Comparison of ENCODE assay signal across 9 cellular contexts in the genomic region with DNA sequence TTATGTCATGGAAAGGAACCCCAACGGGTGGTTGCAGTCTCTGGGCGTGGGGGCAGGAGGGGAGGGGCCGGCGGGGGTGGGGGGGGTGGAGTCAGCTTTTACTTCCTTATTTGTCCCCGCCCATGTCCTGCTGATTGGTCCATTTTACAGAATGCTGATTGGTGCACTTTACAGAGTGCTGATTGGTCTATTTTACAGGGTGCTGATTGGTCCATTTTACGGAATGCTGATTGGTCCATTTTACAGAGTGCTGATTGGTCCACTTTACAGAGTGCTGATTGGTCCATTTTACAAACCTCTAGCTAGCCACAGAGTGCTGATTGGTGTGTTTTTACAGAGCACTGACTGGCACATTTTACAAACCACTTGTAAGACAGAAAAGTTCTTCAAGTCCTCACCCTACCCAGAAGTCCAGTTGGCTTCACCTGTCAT. TPM values are rescaled to one million over a fixed set of nuclear protein-coding genes. Genes with fewer than 3 reads are reported as not detected.
A peak's percentile ranks its signal among the peaks of the same experiment; 100 is the strongest.
DNase-seq lines count a peak whose midpoint lies in the region; ATAC-seq lines count a peak whose summit lies in the region.
"Not testable (repeated sequence)": the region's sequence is repeated elsewhere in the genome, so short reads cannot be mapped to it uniquely, and the experiment has no call there.
"Had no signal": no experiment of that assay in that cellular context is flagged by ENCODE, and none has a peak within 500 bp of the region (broad histone marks: within the 10 kb centered on the region; RNA-seq: fewer than 3 reads in every experiment).

No MANE protein-coding gene starts in this region.

- H3K4me1 Mint-ChIP-seq in activated T-helper 17 cell treated with anti-CD3 and anti-CD28 coated beads, Interleukin-2, amount 50 U/mL, for 72 hours = peaks cover 16% of the 10 kb centered on the region
- peaks cover 6 to 22% (median 18%) of the 10 kb centered on the region in 3 donors for H3K4me1 Mint-ChIP-seq in naive B cell
- H3K4me1 Mint-ChIP-seq in stimulated activated naive CD8-positive, alpha-beta T cell treated with anti-CD3 and anti-CD28 coated beads, Interleukin-15, Interleukin-2, amounts not matched to agents 100 ng/mL and 50 ng/mL, for 24 hours (ENCODE audit: low read depth) = peaks cover 18% of the 10 kb centered on the region

- not testable (repeated sequence) for H3K4me3 ChIP-seq in Jurkat, Clone E6-1 (ENCODE audit: low read length)

- not testable (repeated sequence) for H3K36me3 Mint-ChIP-seq in activated T-helper 17 cell treated with anti-CD3 and anti-CD28 coated beads, Interleukin-2, amount 50 U/mL, for 72 hours (ENCODE audit: low read depth); naive B cell; stimulated activated naive CD8-positive, alpha-beta T cell treated with anti-CD3 and anti-CD28 coated beads, Interleukin-15, Interleukin-2, amounts not matched to agents 100 ng/mL and 50 ng/mL, for 24 hours (ENCODE audit: low read depth)

- DNase-seq in DMS53 (lab: John Stamatoyannopoulos, UW) (peak; percentile 41), OCI-M1 (lab: John Stamatoyannopoulos, UW) (peak; percentile 94), dermis blood vessel endothelial cell (peak; percentile 43), naive B cell (peak; percentile 27)
- peak; percentile 51 for DNase-seq in Jurkat, Clone E6-1 (ENCODE audit: low read depth, low spot score)
- peak; percentile 37 for DNase-seq in activated CD4-positive, CD25-positive, alpha-beta regulatory T cell treated with anti-CD3 and anti-CD28 coated beads, Interleukin-2, amount 50 U/mL, for 72 hours

- ATAC-seq in activated T-helper 17 cell treated with anti-CD3 and anti-CD28 coated beads, Interleukin-2, amount 50 U/mL, for 72 hours (replicated peaks) = peak; percentile 18
- ATAC-seq in naive B cell (ENCODE audit: low read depth in 2 of 2) = peak; percentile 5 to 8

- H3K9me3 Mint-ChIP-seq in activated T-helper 17 cell treated with anti-CD3 and anti-CD28 coated beads, Interleukin-2, amount 50 U/mL, for 72 hours; stimulated activated naive CD8-positive, alpha-beta T cell treated with anti-CD3 and anti-CD28 coated beads, Interleukin-15, Interleukin-2, amounts not matched to agents 100 ng/mL and 50 ng/mL, for 24 hours: not testable (repeated sequence)
- peaks cover under 1 to 26% (median 17%) of the 10 kb centered on the region in 7 donors for H3K9me3 Mint-ChIP-seq in naive B cell

- peak overlapping the region; percentile 82 for H3K27ac Mint-ChIP-seq in activated T-helper 17 cell treated with anti-CD3 and anti-CD28 coated beads, Interleukin-2, amount 50 U/mL, for 72 hours
- H3K27ac Mint-ChIP-seq in naive B cell = peak overlapping the region in 3 of 6 donors; percentile 39 to 79 (median 44)
- peak overlapping the region; percentile 41 for H3K27ac Mint-ChIP-seq in stimulated activated naive CD8-positive, alpha-beta T cell treated with anti-CD3 and anti-CD28 coated beads, Interleukin-15, Interleukin-2, amounts not matched to agents 100 ng/mL and 50 ng/mL, for 24 hours

- H3K4me3 Mint-ChIP-seq in activated T-helper 17 cell treated with anti-CD3 and anti-CD28 coated beads, Interleukin-2, amount 50 U/mL, for 72 hours = peak overlapping the region; percentile 39
- peak overlapping the region in 3 of 8 donors; percentile 39 to 93 (median 44) for H3K4me3 Mint-ChIP-seq in naive B cell
- H3K4me3 Mint-ChIP-seq in stimulated activated naive CD8-positive, alpha-beta T cell treated with anti-CD3 and anti-CD28 coated beads, Interleukin-15, Interleukin-2, amounts not matched to agents 100 ng/mL and 50 ng/mL, for 24 hours = peak overlapping the region; percentile 31

- H3K27me3 Mint-ChIP-seq in activated T-helper 17 cell treated with anti-CD3 and anti-CD28 coated beads, Interleukin-2, amount 50 U/mL, for 72 hours; naive B cell; stimulated activated naive CD8-positive, alpha-beta T cell treated with anti-CD3 and anti-CD28 coated beads, Interleukin-15, Interleukin-2, amounts not matched to agents 100 ng/mL and 50 ng/mL, for 24 hours: not testable (repeated sequence)

RNA-seq across cellular contexts. Expression of a gene that starts 2.2 kb away (rescaled TPM):
- polyA plus RNA-seq in Jurkat, Clone E6-1 (2012; ENCODE audit: insufficient read depth, insufficient read length) = 51.5 TPM
- 10 to 100 TPM; 46.1 to 63.8 TPM for total RNA-seq in activated T-helper 17 cell treated with anti-CD3 and anti-CD28 coated beads, Interleukin-2, amount 50 U/mL, for 72 hours
- 131 and 146 TPM in 2 replicates for total RNA-seq in dermis blood vessel endothelial cell
- 10 to 100 TPM; 37.3 to 64.0 (median 46.6) TPM for polyA plus RNA-seq in naive B cell (ENCODE audit: low read depth in 6 of 6)

RNA-seq across cellular contexts. Expression of a gene that starts 38.2 kb away (rescaled TPM):
- 14.3 TPM for polyA plus RNA-seq in Jurkat, Clone E6-1 (2012; ENCODE audit: insufficient read depth, insufficient read length)
- total RNA-seq in activated T-helper 17 cell treated with anti-CD3 and anti-CD28 coated beads, Interleukin-2, amount 50 U/mL, for 72 hours = under 1 TPM; 0.54 to 0.61 TPM
- 34.7 and 41.9 TPM in 2 replicates for total RNA-seq in dermis blood vessel endothelial cell
- polyA plus RNA-seq in naive B cell (ENCODE audit: low read depth in 6 of 6) = 1 to 10 TPM in 4 of 6 donors, under 1 TPM in 2; 0.94 to 2.8 (median 1.6) TPM
- total RNA-seq: renal cortical epithelial cell had no signal

RNA-seq across cellular contexts. Expression of a gene that starts 57.8 kb away (rescaled TPM):
- 37.0 TPM for polyA plus RNA-seq in Jurkat, Clone E6-1 (2012; ENCODE audit: insufficient read depth, insufficient read length)
- total RNA-seq in activated T-helper 17 cell treated with anti-CD3 and anti-CD28 coated beads, Interleukin-2, amount 50 U/mL, for 72 hours = 10 to 100 TPM; 13.5 to 18.0 TPM
- total RNA-seq in dermis blood vessel endothelial cell = 11.9 and 14.1 TPM in 2 replicates
- 10 to 100 TPM; 49.6 to 82.3 (median 56.5) TPM for polyA plus RNA-seq in naive B cell (ENCODE audit: low read depth in 6 of 6)

Comparison
In these comparisons a context has a peak if more than half of its experiments do, and no peak if none do; other contexts are left out.
1. DNase-seq: peak in every context shown above with its lines; median percentile 94 in OCI-M1; 51 in Jurkat, Clone E6-1; 43 in dermis blood vessel endothelial cell; 41 in DMS53; 37 in activated CD4-positive, CD25-positive, alpha-beta regulatory T cell treated with anti-CD3 and anti-CD28 coated beads, Interleukin-2, amount 50 U/mL, for 72 hours; 27 in naive B cell.
2. RNA of a gene that starts 38.2 kb away (total RNA-seq): 34.7 to 41.9 TPM in dermis blood vessel endothelial cell; 0.54 to 0.61 TPM in activated T-helper 17 cell treated with anti-CD3 and anti-CD28 coated beads, Interleukin-2, amount 50 U/mL, for 72 hours; every median in the first group is over 10 times any median in the second.